Comparison of ENCODE assay signal across 11 cellular contexts in genomic region chr3:179016979-179017670, GRCh38. TPM values are rescaled to one million over a fixed set of nuclear protein-coding genes. Genes with fewer than 3 reads are reported as not detected.
DNase-seq lines count a peak whose midpoint lies in the region; ATAC-seq and TF ChIP-seq lines count a peak whose summit lies in the region.
"Had no signal": no experiment of that assay in that cellular context is flagged by ENCODE, and none has a peak within 500 bp of the region (broad histone marks: within the 10 kb centered on the region; RNA-seq: fewer than 3 reads in every experiment).

No MANE protein-coding gene starts in this region.

- H3K4me3 Mint-ChIP-seq in memory B cell (peak overlapping the region; percentile 85), progenitor cell of endocrine pancreas (ENCODE audit: low read depth) (no peak overlapping the region)

- no peak for TF ChIP-seq CTCF in progenitor cell of endocrine pancreas (IDR thresholded peaks at IDR 0.05; ENCODE audit: unreplicated experiment)

- DNase-seq in activated CD4-positive, alpha-beta T cell treated with anti-CD3 and anti-CD28 coated beads for 48 hours: peak; percentile 16
- DNase-seq in activated CD4-positive, alpha-beta T cell treated with anti-CD3 and anti-CD28 coated beads for 4 hours: no peak
- DNase-seq in memory B cell (ENCODE audit: low spot score in 2 of 2): peak in 1 of 2 donors; percentile 20
- DNase-seq in T-helper 9 cell: no peak
- DNase-seq in NK-92 (lab: John Stamatoyannopoulos, UW; ENCODE audit: unreplicated experiment): no peak
- DNase-seq in progenitor cell of endocrine pancreas (ENCODE audit: low spot score, unreplicated experiment): no peak
- DNase-seq: NCI-H748 treated with DMSO at 0.1 percent for 48 hours had no signal

- H3K9me3 Mint-ChIP-seq in memory B cell (no peaks in the 10 kb centered on the region), progenitor cell of endocrine pancreas (ENCODE audit: low read depth) (peaks cover 3% of the 10 kb centered on the region)

- H3K27ac Mint-ChIP-seq in memory B cell (peak overlapping the region; percentile 98), progenitor cell of endocrine pancreas (no peak overlapping the region)

- H3K27me3 Mint-ChIP-seq in memory B cell (no peaks in the 10 kb centered on the region), progenitor cell of endocrine pancreas (no peaks in the 10 kb centered on the region)

- H3K36me3 Mint-ChIP-seq in memory B cell (no peaks in the 10 kb centered on the region), progenitor cell of endocrine pancreas (ENCODE audit: insufficient read depth) (no peaks in the 10 kb centered on the region)

- ATAC-seq in GM21737 (IDR thresholded peaks at IDR 0.05; ENCODE audit: unreplicated experiment): peak; percentile 58
- peak; percentile 58 for ATAC-seq in HG03520 (IDR thresholded peaks at IDR 0.05; ENCODE audit: unreplicated experiment)
- peak; percentile 80 for ATAC-seq in memory B cell (ENCODE audit: low read depth)
- ATAC-seq: A549, HCT116 had no signal

- H3K4me1 Mint-ChIP-seq in memory B cell: peaks cover 37% of the 10 kb centered on the region
- peaks cover 3% of the 10 kb centered on the region for H3K4me1 Mint-ChIP-seq in progenitor cell of endocrine pancreas (ENCODE audit: low read depth)

RNA-seq across cellular contexts. Expression of gene ZMAT3, which starts 54.5 kb away (rescaled TPM):
- 13.6 and 14.1 TPM in 2 replicates for total RNA-seq in progenitor cell of endocrine pancreas
